Comparison of ENCODE assay signal across 1 cellular context in the genomic region with DNA sequence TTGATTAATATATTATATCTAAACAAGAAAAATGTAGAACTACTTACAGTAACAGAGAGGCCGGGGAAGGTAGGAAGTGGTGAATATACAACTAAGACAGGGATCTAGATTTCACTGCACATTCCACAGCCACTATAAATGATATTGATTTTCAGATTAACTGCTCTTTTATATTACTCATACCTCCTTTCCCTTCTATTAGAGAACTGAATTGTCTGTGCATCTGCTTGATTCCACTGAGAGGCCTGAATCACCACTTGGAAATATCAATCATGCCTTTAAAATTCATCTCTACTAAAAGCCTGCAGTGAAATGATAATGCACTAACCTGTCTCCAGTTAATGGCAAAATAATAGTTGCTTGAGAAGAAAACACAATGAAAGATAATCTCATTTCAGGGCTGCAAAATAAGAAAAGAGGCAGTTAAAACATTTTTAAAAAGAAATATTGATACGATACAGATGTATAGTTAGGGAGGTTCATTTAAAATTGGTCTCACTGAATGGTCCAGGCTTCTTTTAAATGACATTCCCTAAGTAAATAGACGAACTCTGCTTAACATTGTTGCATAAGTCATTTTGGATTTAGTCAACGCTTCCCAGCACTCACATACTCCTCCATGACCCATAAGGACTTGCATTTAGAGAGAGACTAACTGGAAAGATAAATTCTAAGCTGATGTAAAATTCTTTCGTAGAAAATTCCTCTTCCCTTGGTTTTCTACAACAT.
A peak's percentile ranks its signal among the peaks of the same experiment; 100 is the strongest.
TF ChIP-seq lines count a peak whose summit lies in the region.

No MANE protein-coding gene starts in this region.

TF ChIP-seq in K562, 482 proteins besides CTCF, POLR2A, EP300 and RAD21 (continues in another document):
- TF ChIP-seq DIDO1 (tag; IDR thresholded peaks at IDR 0.05; ENCODE audit: low read depth): no peak
- no peak for TF ChIP-seq GATA2 (CRISPR knock-in tag; IDR thresholded peaks at IDR 0.05)
- TF ChIP-seq GATAD2B (IDR thresholded peaks at IDR 0.05; ENCODE audit: borderline replicate concordance): no peak
- TF ChIP-seq, protein P1, sequence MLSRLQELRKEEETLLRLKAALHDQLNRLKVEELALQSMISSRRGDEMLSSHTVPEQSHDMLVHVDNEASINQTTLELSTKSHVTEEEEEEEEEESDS (CRISPR knock-in tag; IDR thresholded peaks at IDR 0.05): no peak
- 0 out of 2 replicates have a peak, but pooled peaks have one; percentile 7 for TF ChIP-seq TCF3 (CRISPR knock-in tag; IDR thresholded peaks at IDR 0.05)
- no peak for TF ChIP-seq EZH2 (IDR thresholded peaks at IDR 0.05; ENCODE audit: borderline replicate concordance, low read depth, low read length)
- TF ChIP-seq TFAM (CRISPR knock-in tag; conservative IDR thresholded peaks at IDR 0.05): no peak
- TF ChIP-seq, protein P2, sequence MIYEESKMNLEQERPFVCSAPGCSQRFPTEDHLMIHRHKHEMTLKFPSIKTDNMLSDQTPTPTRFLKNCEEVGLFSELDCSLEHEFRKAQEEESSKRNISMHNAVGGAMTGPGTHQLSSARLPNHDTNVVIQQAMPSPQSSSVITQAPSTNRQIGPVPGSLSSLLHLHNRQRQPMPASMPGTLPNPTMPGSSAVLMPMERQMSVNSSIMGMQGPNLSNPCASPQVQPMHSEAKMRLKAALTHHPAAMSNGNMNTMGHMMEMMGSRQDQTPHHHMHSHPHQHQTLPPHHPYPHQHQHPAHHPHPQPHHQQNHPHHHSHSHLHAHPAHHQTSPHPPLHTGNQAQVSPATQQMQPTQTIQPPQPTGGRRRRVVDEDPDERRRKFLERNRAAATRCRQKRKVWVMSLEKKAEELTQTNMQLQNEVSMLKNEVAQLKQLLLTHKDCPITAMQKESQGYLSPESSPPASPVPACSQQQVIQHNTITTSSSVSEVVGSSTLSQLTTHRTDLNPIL (CRISPR knock-in tag; IDR thresholded peaks at IDR 0.05): no peak
- TF ChIP-seq ZNF592 (IDR thresholded peaks at IDR 0.05): 0 out of 2 replicates have a peak, but pooled peaks have one; percentile 6
- TF ChIP-seq, protein P3, sequence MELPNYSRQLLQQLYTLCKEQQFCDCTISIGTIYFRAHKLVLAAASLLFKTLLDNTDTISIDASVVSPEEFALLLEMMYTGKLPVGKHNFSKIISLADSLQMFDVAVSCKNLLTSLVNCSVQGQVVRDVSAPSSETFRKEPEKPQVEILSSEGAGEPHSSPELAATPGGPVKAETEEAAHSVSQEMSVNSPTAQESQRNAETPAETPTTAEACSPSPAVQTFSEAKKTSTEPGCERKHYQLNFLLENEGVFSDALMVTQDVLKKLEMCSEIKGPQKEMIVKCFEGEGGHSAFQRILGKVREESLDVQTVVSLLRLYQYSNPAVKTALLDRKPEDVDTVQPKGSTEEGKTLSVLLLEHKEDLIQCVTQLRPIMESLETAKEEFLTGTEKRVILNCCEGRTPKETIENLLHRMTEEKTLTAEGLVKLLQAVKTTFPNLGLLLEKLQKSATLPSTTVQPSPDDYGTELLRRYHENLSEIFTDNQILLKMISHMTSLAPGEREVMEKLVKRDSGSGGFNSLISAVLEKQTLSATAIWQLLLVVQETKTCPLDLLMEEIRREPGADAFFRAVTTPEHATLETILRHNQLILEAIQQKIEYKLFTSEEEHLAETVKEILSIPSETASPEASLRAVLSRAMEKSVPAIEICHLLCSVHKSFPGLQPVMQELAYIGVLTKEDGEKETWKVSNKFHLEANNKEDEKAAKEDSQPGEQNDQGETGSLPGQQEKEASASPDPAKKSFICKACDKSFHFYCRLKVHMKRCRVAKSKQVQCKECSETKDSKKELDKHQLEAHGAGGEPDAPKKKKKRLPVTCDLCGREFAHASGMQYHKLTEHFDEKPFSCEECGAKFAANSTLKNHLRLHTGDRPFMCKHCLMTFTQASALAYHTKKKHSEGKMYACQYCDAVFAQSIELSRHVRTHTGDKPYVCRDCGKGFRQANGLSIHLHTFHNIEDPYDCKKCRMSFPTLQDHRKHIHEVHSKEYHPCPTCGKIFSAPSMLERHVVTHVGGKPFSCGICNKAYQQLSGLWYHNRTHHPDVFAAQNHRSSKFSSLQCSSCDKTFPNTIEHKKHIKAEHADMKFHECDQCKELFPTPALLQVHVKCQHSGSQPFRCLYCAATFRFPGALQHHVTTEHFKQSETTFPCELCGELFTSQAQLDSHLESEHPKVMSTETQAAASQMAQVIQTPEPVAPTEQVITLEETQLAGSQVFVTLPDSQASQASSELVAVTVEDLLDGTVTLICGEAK (IDR thresholded peaks at IDR 0.05): no peak
- TF ChIP-seq, protein P3 (CRISPR knock-in tag; IDR thresholded peaks at IDR 0.05): no peak
- TF ChIP-seq NFRKB (IDR thresholded peaks at IDR 0.05; ENCODE audit: low read depth): no peak
- TF ChIP-seq, protein P4, sequence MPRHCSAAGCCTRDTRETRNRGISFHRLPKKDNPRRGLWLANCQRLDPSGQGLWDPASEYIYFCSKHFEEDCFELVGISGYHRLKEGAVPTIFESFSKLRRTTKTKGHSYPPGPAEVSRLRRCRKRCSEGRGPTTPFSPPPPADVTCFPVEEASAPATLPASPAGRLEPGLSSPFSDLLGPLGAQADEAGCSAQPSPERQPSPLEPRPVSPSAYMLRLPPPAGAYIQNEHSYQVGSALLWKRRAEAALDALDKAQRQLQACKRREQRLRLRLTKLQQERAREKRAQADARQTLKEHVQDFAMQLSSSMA (CRISPR knock-in tag; IDR thresholded peaks at IDR 0.05): no peak
- TF ChIP-seq RBBP5 (IDR thresholded peaks at IDR 0.05; ENCODE audit: borderline replicate concordance, insufficient read depth, low read length, poor library complexity, severe bottlenecking): no peak
- TF ChIP-seq, protein P5, sequence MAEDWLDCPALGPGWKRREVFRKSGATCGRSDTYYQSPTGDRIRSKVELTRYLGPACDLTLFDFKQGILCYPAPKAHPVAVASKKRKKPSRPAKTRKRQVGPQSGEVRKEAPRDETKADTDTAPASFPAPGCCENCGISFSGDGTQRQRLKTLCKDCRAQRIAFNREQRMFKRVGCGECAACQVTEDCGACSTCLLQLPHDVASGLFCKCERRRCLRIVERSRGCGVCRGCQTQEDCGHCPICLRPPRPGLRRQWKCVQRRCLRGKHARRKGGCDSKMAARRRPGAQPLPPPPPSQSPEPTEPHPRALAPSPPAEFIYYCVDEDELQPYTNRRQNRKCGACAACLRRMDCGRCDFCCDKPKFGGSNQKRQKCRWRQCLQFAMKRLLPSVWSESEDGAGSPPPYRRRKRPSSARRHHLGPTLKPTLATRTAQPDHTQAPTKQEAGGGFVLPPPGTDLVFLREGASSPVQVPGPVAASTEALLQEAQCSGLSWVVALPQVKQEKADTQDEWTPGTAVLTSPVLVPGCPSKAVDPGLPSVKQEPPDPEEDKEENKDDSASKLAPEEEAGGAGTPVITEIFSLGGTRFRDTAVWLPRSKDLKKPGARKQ (CRISPR knock-in tag; IDR thresholded peaks at IDR 0.05): no peak
- TF ChIP-seq ZNF165 (CRISPR knock-in tag; IDR thresholded peaks at IDR 0.05; ENCODE audit: borderline replicate concordance): no peak
- TF ChIP-seq TAF1 (IDR thresholded peaks at IDR 0.05; ENCODE audit: control insufficient read depth, extremely low read depth, insufficient read depth, low read length, severe bottlenecking): no peak
- 0 out of 2 replicates have a peak, but pooled peaks have one; percentile 25 for TF ChIP-seq FOXJ2 (tag; IDR thresholded peaks at IDR 0.05)
- no peak for TF ChIP-seq KAT8 (IDR thresholded peaks at IDR 0.05; ENCODE audit: low read depth)
- TF ChIP-seq, protein P6, sequence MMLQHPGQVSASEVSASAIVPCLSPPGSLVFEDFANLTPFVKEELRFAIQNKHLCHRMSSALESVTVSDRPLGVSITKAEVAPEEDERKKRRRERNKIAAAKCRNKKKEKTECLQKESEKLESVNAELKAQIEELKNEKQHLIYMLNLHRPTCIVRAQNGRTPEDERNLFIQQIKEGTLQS (IDR thresholded peaks at IDR 0.05): no peak
- TF ChIP-seq, protein P6 (CRISPR knock-in tag; conservative IDR thresholded peaks at IDR 0.05): no peak
- TF ChIP-seq MAZ (CRISPR knock-in tag; conservative IDR thresholded peaks at IDR 0.05 in 1 of 2, IDR thresholded peaks at IDR 0.05 in 1 of 2): 0 out of 4 replicates have a peak, but pooled peaks of 1 of the 2 experiments have one; percentile 17
- no peak for TF ChIP-seq TBL1XR1 (IDR thresholded peaks at IDR 0.05; ENCODE audit: low read length in 2 of 2)
- no peak for TF ChIP-seq GABPB1 (CRISPR knock-in tag; IDR thresholded peaks at IDR 0.05)
- no peak for TF ChIP-seq HNRNPH1 (optimal IDR thresholded peaks at IDR 0.05; ENCODE audit: low read depth, low read length)
- no peak for TF ChIP-seq ATF4 (CRISPR knock-in tag; IDR thresholded peaks at IDR 0.05)
- TF ChIP-seq ZSCAN32 (CRISPR knock-in tag; IDR thresholded peaks at IDR 0.05): no peak
- TF ChIP-seq ZNF584 (CRISPR knock-in tag; IDR thresholded peaks at IDR 0.05; ENCODE audit: low read depth): no peak
- no peak for TF ChIP-seq MED1 (CRISPR knock-in tag; IDR thresholded peaks at IDR 0.05; ENCODE audit: borderline replicate concordance)
- no peak for TF ChIP-seq KLF10 (CRISPR knock-in tag; IDR thresholded peaks at IDR 0.05)
- no peak for TF ChIP-seq ZFP1 (CRISPR knock-in tag; IDR thresholded peaks at IDR 0.05)
- no peak for TF ChIP-seq KLF16 (IDR thresholded peaks at IDR 0.05)
- TF ChIP-seq, protein P7, sequence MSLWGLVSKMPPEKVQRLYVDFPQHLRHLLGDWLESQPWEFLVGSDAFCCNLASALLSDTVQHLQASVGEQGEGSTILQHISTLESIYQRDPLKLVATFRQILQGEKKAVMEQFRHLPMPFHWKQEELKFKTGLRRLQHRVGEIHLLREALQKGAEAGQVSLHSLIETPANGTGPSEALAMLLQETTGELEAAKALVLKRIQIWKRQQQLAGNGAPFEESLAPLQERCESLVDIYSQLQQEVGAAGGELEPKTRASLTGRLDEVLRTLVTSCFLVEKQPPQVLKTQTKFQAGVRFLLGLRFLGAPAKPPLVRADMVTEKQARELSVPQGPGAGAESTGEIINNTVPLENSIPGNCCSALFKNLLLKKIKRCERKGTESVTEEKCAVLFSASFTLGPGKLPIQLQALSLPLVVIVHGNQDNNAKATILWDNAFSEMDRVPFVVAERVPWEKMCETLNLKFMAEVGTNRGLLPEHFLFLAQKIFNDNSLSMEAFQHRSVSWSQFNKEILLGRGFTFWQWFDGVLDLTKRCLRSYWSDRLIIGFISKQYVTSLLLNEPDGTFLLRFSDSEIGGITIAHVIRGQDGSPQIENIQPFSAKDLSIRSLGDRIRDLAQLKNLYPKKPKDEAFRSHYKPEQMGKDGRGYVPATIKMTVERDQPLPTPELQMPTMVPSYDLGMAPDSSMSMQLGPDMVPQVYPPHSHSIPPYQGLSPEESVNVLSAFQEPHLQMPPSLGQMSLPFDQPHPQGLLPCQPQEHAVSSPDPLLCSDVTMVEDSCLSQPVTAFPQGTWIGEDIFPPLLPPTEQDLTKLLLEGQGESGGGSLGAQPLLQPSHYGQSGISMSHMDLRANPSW (CRISPR knock-in tag; IDR thresholded peaks at IDR 0.05): no peak
